8 cellular contexts compared by ENCODE assay signal in genomic region chr22:40654522-40655167, GRCh38. TPM values are rescaled to one million over a fixed set of nuclear protein-coding genes. Genes with fewer than 3 reads are reported as not detected.
DNase-seq lines count a peak whose midpoint lies in the region; ATAC-seq and TF ChIP-seq lines count a peak whose summit lies in the region.

No MANE protein-coding gene starts in this region.

- no peaks in the 10 kb centered on the region for H3K27me3 ChIP-seq in left ventricle myocardium inferior (ENCODE audit: low read depth)
- H3K27me3 ChIP-seq in CD4-positive, alpha-beta memory T cell (ENCODE audit: insufficient read depth, low read length) = no peaks in the 10 kb centered on the region

- H3K36me3 ChIP-seq in left ventricle myocardium inferior = no peaks in the 10 kb centered on the region
- H3K36me3 ChIP-seq in CD4-positive, alpha-beta memory T cell (ENCODE audit: insufficient read depth, low read length) = no peaks in the 10 kb centered on the region

- H3K27me3 Mint-ChIP-seq in CD4-positive, alpha-beta memory T cell = no peaks in the 10 kb centered on the region

- no peaks in the 10 kb centered on the region for H3K9me3 ChIP-seq in left ventricle myocardium inferior (replicated peaks)
- H3K9me3 ChIP-seq in CD4-positive, alpha-beta memory T cell (ENCODE audit: control insufficient read depth in 1 of 2, low read length in 2 of 2) = no peaks in the 10 kb centered on the region

- peak overlapping the region in 2 of 7 donors; percentile 18 to 30 for H3K27ac Mint-ChIP-seq in CD4-positive, alpha-beta memory T cell

- DNase-seq in NCI-H510A treated with DMSO at 0.1 percent for 48 hours (lab: John Stamatoyannopoulos, UW) (peak; percentile 34), NCI-H510A (lab: John Stamatoyannopoulos, UW) (no peak), amniotic epithelial cell (ENCODE audit: low read depth) (peak; percentile 58), left ventricle myocardium inferior (peak; percentile 68), skeletal muscle cell (ENCODE audit: low read depth) (peak; percentile 59)
- DNase-seq in CD4-positive, alpha-beta memory T cell = no peak

- ATAC-seq in GM21390 (IDR thresholded peaks at IDR 0.05; ENCODE audit: unreplicated experiment) (no peak), GM21381 (IDR thresholded peaks at IDR 0.05; ENCODE audit: unreplicated experiment) (no peak)

- no peak overlapping the region for H3K4me3 Mint-ChIP-seq in CD4-positive, alpha-beta memory T cell

- CTCF ChIA-PET in CD4-positive, alpha-beta memory T cell (lab: Charles Lee; ENCODE audit: partially characterized antibody) = interaction anchor here (1.3 to 1.9 kb wide), 2 partner anchors 9 to 130 kb away, joined by 3 to 10 read pairs; no protein-coding TSS in a partner anchor

- no peaks in the 10 kb centered on the region for H3K36me3 Mint-ChIP-seq in CD4-positive, alpha-beta memory T cell

- H3K4me1 Mint-ChIP-seq in CD4-positive, alpha-beta memory T cell = peaks cover 5 to 18% (median 8%) of the 10 kb centered on the region in 4 donors

- no peaks in the 10 kb centered on the region for H3K9me3 Mint-ChIP-seq in CD4-positive, alpha-beta memory T cell

- TF ChIP-seq CTCF in left ventricle myocardium inferior (IDR thresholded peaks at IDR 0.05; ENCODE audit: borderline replicate concordance) = peak; percentile 55

- intact Hi-C loops in left ventricle myocardium inferior (cut with micrococcal nuclease) = no loop called here
- intact Hi-C loops in CD4-positive, alpha-beta memory T cell (cut with micrococcal nuclease) = no loop called here

- peak overlapping the region; percentile 97 for H3K27ac ChIP-seq in left ventricle myocardium inferior (replicated peaks)
- H3K27ac ChIP-seq in CD4-positive, alpha-beta memory T cell (ENCODE audit: low read depth, low read length) = no peak overlapping the region

- H3K4me3 ChIP-seq in left ventricle myocardium inferior (peak overlapping the region; percentile 0), skeletal muscle cell (ENCODE audit: low read depth, low read length) (no peak overlapping the region)
- H3K4me3 ChIP-seq in CD4-positive, alpha-beta memory T cell (ENCODE audit: low read length in 2 of 2) = no peak overlapping the region

- POLR2A ChIA-PET in CD4-positive, alpha-beta memory T cell (lab: Charles Lee; ENCODE audit: partially characterized antibody) = interaction anchor here (0.6 kb wide), 1 partner anchor 181 kb away, joined by 3 read pairs; no protein-coding TSS in a partner anchor

- H3K4me1 ChIP-seq in left ventricle myocardium inferior = peaks cover 44% of the 10 kb centered on the region
- peaks cover 4% of the 10 kb centered on the region for H3K4me1 ChIP-seq in CD4-positive, alpha-beta memory T cell (ENCODE audit: insufficient read depth, low read length)

RNA-seq across cellular contexts. Expression of gene MRTFA, which starts 18.1 kb away (rescaled TPM):
- 19.2 TPM for total RNA-seq in left ventricle myocardium inferior
- 10 to 100 TPM; 79.1 to 91.6 TPM for total RNA-seq in CD4-positive, alpha-beta memory T cell
- 10 to 100 TPM in 1 of 2 donors, 1 to 10 TPM in 1; 5.3 to 22.7 TPM for polyA plus RNA-seq in CD4-positive, alpha-beta memory T cell

RNA-seq across cellular contexts. Expression of gene MCHR1, which starts 24.6 kb away (rescaled TPM):
- 0.36 TPM for total RNA-seq in left ventricle myocardium inferior
- not detected for total RNA-seq in CD4-positive, alpha-beta memory T cell
- polyA plus RNA-seq in CD4-positive, alpha-beta memory T cell = not detected

Comparison
In these comparisons a context has a peak if more than half of its experiments do, and no peak if none do; other contexts are left out.
1. DNase-seq: peak in NCI-H510A treated with DMSO at 0.1 percent for 48 hours (single experiment), amniotic epithelial cell (single experiment), left ventricle myocardium inferior (single experiment) and skeletal muscle cell (single experiment); none in NCI-H510A (single experiment) and CD4-positive, alpha-beta memory T cell (0 of 5).